Comparison of ENCODE assay signal across 16 cellular contexts in genomic region chr7:93949468-93949867, GRCh38. TPM values are rescaled to one million over a fixed set of nuclear protein-coding genes. Genes with fewer than 3 reads are reported as not detected.
DNase-seq lines count a peak whose midpoint lies in the region; ATAC-seq and TF ChIP-seq lines count a peak whose summit lies in the region.
"Had no signal": no experiment of that assay in that cellular context is flagged by ENCODE, and none has a peak within 500 bp of the region (broad histone marks: within the 10 kb centered on the region; RNA-seq: fewer than 3 reads in every experiment).

No MANE protein-coding gene starts in this region.

- DNase-seq in H4 (ENCODE audit: low spot score) (peak; percentile 53), fibroblast of the conjunctiva (ENCODE audit: low read depth) (peak; percentile 14), smooth muscle cell (lab: John Stamatoyannopoulos, UW; ENCODE audit: unreplicated experiment) (no peak), T-cell (no peak), GM13977 (ENCODE audit: low spot score) (no peak)
- DNase-seq: activated CD4-positive, alpha-beta T cell treated with anti-CD3 and anti-CD28 coated beads for 36 hours; activated effector memory CD4-positive, alpha-beta T cell treated with Interleukin-2 at 50 U/mL for 16 hours; DMS79; heart left ventricle; mesendoderm; NCI-H526; posterior cingulate gyrus had no signal

- H3K4me1 Mint-ChIP-seq in T-cell: no peaks in the 10 kb centered on the region
- H3K4me1 Mint-ChIP-seq: activated CD4-positive, alpha-beta T cell treated with anti-CD3 and anti-CD28 coated beads for 36 hours had no signal

- peak overlapping the region; percentile 78 for H3K9ac ChIP-seq in smooth muscle cell (ENCODE audit: low read depth)

- H3K27me3 ChIP-seq in smooth muscle cell (ENCODE audit: low read depth): no peaks in the 10 kb centered on the region
- H3K27me3 ChIP-seq: heart left ventricle had no signal

- H3K36me3 Mint-ChIP-seq in T-cell: no peaks in the 10 kb centered on the region

- no peaks in the 10 kb centered on the region for H3K9me3 ChIP-seq in smooth muscle cell (replicated peaks; ENCODE audit: low read depth)
- H3K9me3 ChIP-seq: heart left ventricle had no signal

- H3K4me3 Mint-ChIP-seq in T-cell: no peak overlapping the region
- H3K4me3 Mint-ChIP-seq: activated CD4-positive, alpha-beta T cell treated with anti-CD3 and anti-CD28 coated beads for 36 hours had no signal

- WGBS in smooth muscle cell (ENCODE audit: low lambda C conversion rate): 0% methylated on average over 1 of the region's 1 CpG

- peaks cover 15% of the 10 kb centered on the region for H3K4me1 ChIP-seq in smooth muscle cell (ENCODE audit: low read depth)

- no peak overlapping the region for H3K27ac Mint-ChIP-seq in T-cell
- H3K27ac Mint-ChIP-seq: activated CD4-positive, alpha-beta T cell treated with anti-CD3 and anti-CD28 coated beads for 36 hours had no signal

- no peaks in the 10 kb centered on the region for H3K79me2 ChIP-seq in smooth muscle cell (ENCODE audit: low read depth)

- in situ Hi-C loops in GM13977 (cut with MboI; ENCODE audit: low pct_unique_long_range_greater_than_20kb, low sequenced_read_pairs, unreplicated experiment): no loop called here

- peak overlapping the region; percentile 62 for H3K4me2 ChIP-seq in smooth muscle cell

- ATAC-seq in SK-N-SH treated with all-trans-retinoic acid at 6 μM for 48 hours (peak; percentile 97), T-cell (replicated peaks in 1 of 4) (no peak), GM18517 (IDR thresholded peaks at IDR 0.05; ENCODE audit: unreplicated experiment) (no peak), HG03159 (IDR thresholded peaks at IDR 0.05; ENCODE audit: unreplicated experiment) (no peak)
- ATAC-seq: activated CD4-positive, alpha-beta T cell treated with anti-CD3 and anti-CD28 coated beads for 36 hours had no signal

- no peaks in the 10 kb centered on the region for H4K20me1 ChIP-seq in smooth muscle cell (ENCODE audit: low read depth)

- POLR2A ChIA-PET in T-cell (lab: Charles Lee): no interaction called here

- H3F3A ChIP-seq in smooth muscle cell (ENCODE audit: low read depth): peaks cover 11% of the 10 kb centered on the region

- no peaks in the 10 kb centered on the region for H3K9me3 Mint-ChIP-seq in T-cell

- peak overlapping the region; percentile 68 for H2AFZ ChIP-seq in smooth muscle cell (ENCODE audit: low read depth)

- no peaks in the 10 kb centered on the region for H3K27me3 Mint-ChIP-seq in T-cell
- H3K27me3 Mint-ChIP-seq: activated CD4-positive, alpha-beta T cell treated with anti-CD3 and anti-CD28 coated beads for 36 hours had no signal

- TF ChIP-seq CTCF in smooth muscle cell (IDR thresholded peaks at IDR 0.05; ENCODE audit: borderline replicate concordance, insufficient read depth, poor library complexity, severe bottlenecking): no peak
- TF ChIP-seq CTCF in GM13977 (IDR thresholded peaks at IDR 0.05; ENCODE audit: extremely low read depth, insufficient read depth, missing control alignments): no peak

- no peak overlapping the region for H3K4me3 ChIP-seq in smooth muscle cell
- H3K4me3 ChIP-seq: heart left ventricle had no signal

- CTCF ChIA-PET in T-cell (lab: Charles Lee): no interaction called here

- peak overlapping the region; percentile 94 for H3K27ac ChIP-seq in smooth muscle cell (ENCODE audit: low read depth)

- no peaks in the 10 kb centered on the region for H3K36me3 ChIP-seq in smooth muscle cell (ENCODE audit: low read depth)
- H3K36me3 ChIP-seq: heart left ventricle had no signal

TF ChIP-seq in SK-N-SH treated with all-trans-retinoic acid at 6 μM for 48 hours, 23 proteins besides CTCF, POLR2A, EP300 and RAD21 (continues in another document):
- TF ChIP-seq ZFP3 (CRISPR knock-in tag; IDR thresholded peaks at IDR 0.05) (no peak), GLIS3 (CRISPR knock-in tag; IDR thresholded peaks at IDR 0.05) (no peak), ZNF8 (CRISPR knock-in tag; IDR thresholded peaks at IDR 0.05) (no peak), ARNTL (CRISPR knock-in tag; IDR thresholded peaks at IDR 0.05; ENCODE audit: borderline replicate concordance, low read depth) (no peak), PPARA (CRISPR knock-in tag; IDR thresholded peaks at IDR 0.05; ENCODE audit: borderline replicate concordance) (no peak), ZNF565 (CRISPR knock-in tag; conservative IDR thresholded peaks at IDR 0.05; ENCODE audit: low read depth) (no peak), CSDC2 (CRISPR knock-in tag; IDR thresholded peaks at IDR 0.05) (no peak), ZFP30 (CRISPR knock-in tag; IDR thresholded peaks at IDR 0.05) (no peak), BACH2 (CRISPR knock-in tag; IDR thresholded peaks at IDR 0.05; ENCODE audit: borderline replicate concordance) (no peak), OSR1 (CRISPR knock-in tag; IDR thresholded peaks at IDR 0.05) (no peak), TOX (CRISPR knock-in tag; IDR thresholded peaks at IDR 0.05; ENCODE audit: borderline replicate concordance) (peak; percentile 58; the same call in 1 of the 2 replicates), CSRNP3 (CRISPR knock-in tag; IDR thresholded peaks at IDR 0.05) (peak; percentile 35; the same call in 1 of the 2 replicates), RARB (CRISPR knock-in tag; IDR thresholded peaks at IDR 0.05) (no peak), TSHZ2 (CRISPR knock-in tag; IDR thresholded peaks at IDR 0.05) (peak; percentile 62; the same call in 1 of the 2 replicates), ESRRG (CRISPR knock-in tag; IDR thresholded peaks at IDR 0.05) (no peak), TCF4 (CRISPR knock-in tag; IDR thresholded peaks at IDR 0.05; ENCODE audit: borderline replicate concordance) (peak; percentile 80; the same call in 1 of the 2 replicates), PATZ1 (CRISPR knock-in tag; IDR thresholded peaks at IDR 0.05; ENCODE audit: borderline replicate concordance) (no peak)

RNA-seq across cellular contexts. Expression of gene GNG11, which starts 27.9 kb away (rescaled TPM):
- total RNA-seq in H4 (2014; rRNA removed; shearing (Covaris generic)): 57.1 and 58.5 TPM in 2 replicates
- total RNA-seq in smooth muscle cell (13.4 and 18.9 TPM in 2 replicates), T-cell (under 1 TPM in 3 of 5 donors, not detected in 2; 0.09 to 0.35 (median 0.12) TPM)
- 22.3 and 31.2 TPM in 2 replicates for polyA plus RNA-seq in smooth muscle cell
- total RNA-seq: activated CD4-positive, alpha-beta T cell treated with anti-CD3 and anti-CD28 coated beads for 36 hours had no signal

RNA-seq across cellular contexts. Expression of gene GNGT1, which starts 43.1 kb away (rescaled TPM):
- total RNA-seq in H4 (2014; rRNA removed; shearing (Covaris generic)): not detected in 2 replicates
- total RNA-seq in smooth muscle cell (not detected in 2 replicates), T-cell (not detected)
- not detected in 2 replicates for polyA plus RNA-seq in smooth muscle cell
- total RNA-seq: activated CD4-positive, alpha-beta T cell treated with anti-CD3 and anti-CD28 coated beads for 36 hours; heart left ventricle; temporal lobe had no signal
- polyA plus RNA-seq: heart left ventricle had no signal

RNA-seq across cellular contexts. Expression of gene BET1, which starts 54.7 kb away (rescaled TPM):
- total RNA-seq in H4 (2014; rRNA removed; shearing (Covaris generic)): 67.3 and 76.4 TPM in 2 replicates
- total RNA-seq in smooth muscle cell (59.6 and 76.3 TPM in 2 replicates), T-cell (10 to 100 TPM; 11.9 to 27.2 (median 25.4) TPM)
- 45.9 and 46.8 TPM in 2 replicates for polyA plus RNA-seq in smooth muscle cell

RNA-seq across cellular contexts. Expression of gene TFPI2, which starts 58.9 kb away (rescaled TPM):
- 16.0 and 18.0 TPM in 2 replicates for total RNA-seq in H4 (2014; rRNA removed; shearing (Covaris generic))
- total RNA-seq in smooth muscle cell (139 TPM in 2 replicates), T-cell (under 1 TPM in 2 of 5 donors, not detected in 3; 0.23 to 0.51 TPM)
- polyA plus RNA-seq in smooth muscle cell: 104 and 145 TPM in 2 replicates
- total RNA-seq: activated CD4-positive, alpha-beta T cell treated with anti-CD3 and anti-CD28 coated beads for 36 hours had no signal

Comparison
In these comparisons a context has a peak if more than half of its experiments do, and no peak if none do; other contexts are left out.
1. DNase-seq: peak in H4 (single experiment) and fibroblast of the conjunctiva (single experiment); none in smooth muscle cell (single experiment), T-cell (0 of 34) and GM13977 (single experiment).
2. RNA of gene GNG11, which starts 27.9 kb away (total RNA-seq): 57.1 to 58.5 TPM in H4 and 13.4 to 18.9 TPM in smooth muscle cell; 0.09 to 0.35 TPM in T-cell; every median in the first group is over 10 times any median in the second.